9 cellular contexts compared by ENCODE assay signal in the genomic region with DNA sequence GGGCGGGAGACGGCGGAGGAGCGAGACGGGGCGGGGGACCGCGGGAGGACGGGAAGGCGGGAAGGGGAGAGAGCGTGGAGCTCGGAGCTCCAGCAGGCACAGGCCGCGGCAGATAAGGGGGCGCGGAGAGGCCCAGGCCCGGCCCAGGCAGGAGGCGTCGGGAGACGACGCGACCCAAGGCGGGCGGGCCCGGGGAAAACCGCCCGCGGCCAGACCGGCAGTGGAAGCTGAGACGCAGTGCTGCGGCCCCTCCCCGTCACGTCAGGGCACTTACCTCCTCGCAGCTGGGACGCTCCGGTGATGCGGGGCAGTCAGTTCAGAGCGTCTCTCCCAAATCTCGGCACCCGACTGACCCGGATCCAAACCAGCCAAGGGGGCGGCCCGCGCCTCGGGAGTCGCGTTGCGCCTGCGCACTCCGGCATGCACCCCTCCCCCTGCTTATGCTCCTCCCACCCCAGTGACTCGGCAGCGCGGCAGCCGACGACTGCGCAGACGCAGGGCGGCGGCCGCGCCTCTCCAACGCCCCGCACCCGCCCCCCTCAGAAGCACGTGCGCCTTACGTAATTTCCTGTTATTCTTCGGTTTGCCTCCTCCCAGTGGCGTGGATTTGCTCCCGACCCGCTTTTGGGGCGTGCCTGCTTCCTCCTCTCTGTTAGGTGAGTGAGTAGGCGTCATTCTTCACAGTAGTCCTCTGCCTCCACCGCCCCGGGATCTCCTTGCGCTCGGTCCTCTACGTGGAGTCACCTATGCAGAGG. TPM values are rescaled to one million over a fixed set of nuclear protein-coding genes. Genes with fewer than 3 reads are reported as not detected.
A peak's percentile ranks its signal among the peaks of the same experiment; 100 is the strongest.
DNase-seq lines count a peak whose midpoint lies in the region; ATAC-seq, FAIRE-seq and TF ChIP-seq lines count a peak whose summit lies in the region.
"Had no signal": no experiment of that assay in that cellular context is flagged by ENCODE, and none has a peak within 500 bp of the region (broad histone marks: within the 10 kb centered on the region; RNA-seq: fewer than 3 reads in every experiment).

A gene (minus strand): TSS at position 350 of the 755 bp plus-strand sequence. CDS start 3,814 bp downstream, outside the sequence.

- peaks cover 42% of the 10 kb centered on the region for H3K79me2 ChIP-seq in keratinocyte (ENCODE audit: control insufficient read depth, insufficient read depth, low read length)

- no peaks in the 10 kb centered on the region for H3K27me3 ChIP-seq in keratinocyte (ENCODE audit: control insufficient read depth, extremely low read depth, insufficient read depth, low read length)

- H3K9me1 ChIP-seq in keratinocyte (ENCODE audit: control insufficient read depth, extremely low read depth, insufficient read depth, low read length): no peaks in the 10 kb centered on the region

- peak within 1 kb of the TSS; percentile 97 for H3K27ac ChIP-seq in keratinocyte (ENCODE audit: control insufficient read depth, insufficient read depth, low read length)

- no peaks in the 10 kb centered on the region for H3K9me3 ChIP-seq in keratinocyte (ENCODE audit: control insufficient read depth, low read depth, low read length)

- H2AFZ ChIP-seq in keratinocyte (ENCODE audit: control insufficient read depth, low read length): peak within 1 kb of the TSS; percentile 13

- H3K4me2 ChIP-seq in keratinocyte (ENCODE audit: control insufficient read depth, extremely low read depth, insufficient read depth, low read depth, low read length): peak within 1 kb of the TSS; percentile 85

- TF ChIP-seq CTCF in AG09319 (IDR thresholded peaks at IDR 0.05; ENCODE audit: low read depth, low read length): no peak
- TF ChIP-seq CTCF in keratinocyte (optimal IDR thresholded peaks at IDR 0.05 in 1 of 3, IDR thresholded peaks at IDR 0.05 in 1 of 3, conservative IDR thresholded peaks at IDR 0.05 in 1 of 3; ENCODE audit: extremely low read depth in 1 of 3, insufficient read depth in 2 of 3, low read length in 3 of 3): no peak

- peaks cover 2% of the 10 kb centered on the region for H4K20me1 ChIP-seq in keratinocyte (ENCODE audit: control insufficient read depth, extremely low read depth, insufficient read depth, low read length)

- dilution Hi-C loops in keratinocyte (cut with MboI; ENCODE audit: extremely low pct_ligation_motif_present, low sequenced_read_pairs): loop anchor here (10.0 kb wide), 1 partner anchor 174 kb away; no protein-coding TSS in a partner anchor

- H3K4me3 ChIP-seq in keratinocyte (ENCODE audit: control insufficient read depth in 2 of 3, extremely low read depth in 1 of 3, insufficient read depth in 2 of 3, low read depth in 1 of 3, low read length in 3 of 3): peak within 1 kb of the TSS; percentile 82 to 96 (median 82)

- peak; percentile 52 for FAIRE-seq in keratinocyte (lab: Jason Lieb, UNC)
- FAIRE-seq: endometrium had no signal

- H3K9ac ChIP-seq in keratinocyte (ENCODE audit: control insufficient read depth, extremely low read depth, insufficient read depth, low read length): peak within 1 kb of the TSS; percentile 97

- DNase-seq in AG09319 (ENCODE audit: extremely low read depth, low read depth): peak; percentile 94
- DNase-seq in NCI-H446 treated with DMSO at 0.1 percent for 48 hours (lab: John Stamatoyannopoulos, UW): peak; percentile 95
- peak; percentile 99 for DNase-seq in cerebellar cortex (ENCODE audit: low spot score)
- DNase-seq in keratinocyte (ENCODE audit: low read depth, low spot score): peak; percentile 91
- peak; percentile 96 to 97 for DNase-seq in stimulated activated CD4-positive, alpha-beta T cell treated with anti-CD3 and anti-CD28 coated beads, Interleukin-15, amount 100 ng/mL, for 1 hour (ENCODE audit: low read depth in 1 of 2, low spot score in 1 of 2)

- H3K4me1 ChIP-seq in keratinocyte (ENCODE audit: control insufficient read depth, extremely low read depth, insufficient read depth, low read length): peaks cover 26% of the 10 kb centered on the region

- peak; percentile 84 for ATAC-seq in GM19035 (IDR thresholded peaks at IDR 0.05; ENCODE audit: unreplicated experiment)
- ATAC-seq in HG03354 (IDR thresholded peaks at IDR 0.05; ENCODE audit: poor library complexity, severe bottlenecking, unreplicated experiment): peak; percentile 84
- peak; percentile 89 to 90 for ATAC-seq in activated CD4-positive, CD25-positive, alpha-beta regulatory T cell treated with anti-CD3 and anti-CD28 coated beads, Interleukin-2, amount 50 U/mL, for 24 hours

- H3K36me3 ChIP-seq in keratinocyte (ENCODE audit: control insufficient read depth in 2 of 2, extremely low read depth in 1 of 2, insufficient read depth in 2 of 2, low read length in 2 of 2): peaks cover 0 to 2% of the 10 kb centered on the region in 2 experiments

RNA-seq across cellular contexts. Expression of the gene that starts here (rescaled TPM):
- polyA plus RNA-seq in keratinocyte: 33.5 to 41.5 TPM (median 34.9 TPM) in 3 replicates
- 33.0 TPM for polyA plus RNA-seq in keratinocyte (2011; ENCODE audit: low read depth)
- 20.7 and 35.6 TPM in 2 replicates for polyA plus RNA-seq in keratinocyte (2011; cell fraction: cytosol; rRNA removed)
- 60.0 and 60.2 TPM in 2 replicates for polyA plus RNA-seq in keratinocyte (2011; cell fraction: nucleus; rRNA removed)
- polyA plus RNA-seq in keratinocyte (2012; ENCODE audit: low replicate concordance): 21.4 and 76.0 TPM in 2 replicates
- 17.3 to 21.4 TPM (median 17.9 TPM) in 3 replicates for polyA minus RNA-seq in keratinocyte
- polyA minus RNA-seq in keratinocyte (2011; cell fraction: cytosol; rRNA and poly(A)+ RNA removed): 12.9 TPM
- polyA minus RNA-seq in keratinocyte (2011; cell fraction: nucleus; rRNA and poly(A)+ RNA removed): 8.9 and 12.3 TPM in 2 replicates

Comparison
In these comparisons a context has a peak if more than half of its experiments do, and no peak if none do; other contexts are left out.
1. Peak in every context shown above with its lines: DNase-seq, ATAC-seq, H3K4me3 ChIP-seq and H3K27ac ChIP-seq.